In the genomic region with DNA sequence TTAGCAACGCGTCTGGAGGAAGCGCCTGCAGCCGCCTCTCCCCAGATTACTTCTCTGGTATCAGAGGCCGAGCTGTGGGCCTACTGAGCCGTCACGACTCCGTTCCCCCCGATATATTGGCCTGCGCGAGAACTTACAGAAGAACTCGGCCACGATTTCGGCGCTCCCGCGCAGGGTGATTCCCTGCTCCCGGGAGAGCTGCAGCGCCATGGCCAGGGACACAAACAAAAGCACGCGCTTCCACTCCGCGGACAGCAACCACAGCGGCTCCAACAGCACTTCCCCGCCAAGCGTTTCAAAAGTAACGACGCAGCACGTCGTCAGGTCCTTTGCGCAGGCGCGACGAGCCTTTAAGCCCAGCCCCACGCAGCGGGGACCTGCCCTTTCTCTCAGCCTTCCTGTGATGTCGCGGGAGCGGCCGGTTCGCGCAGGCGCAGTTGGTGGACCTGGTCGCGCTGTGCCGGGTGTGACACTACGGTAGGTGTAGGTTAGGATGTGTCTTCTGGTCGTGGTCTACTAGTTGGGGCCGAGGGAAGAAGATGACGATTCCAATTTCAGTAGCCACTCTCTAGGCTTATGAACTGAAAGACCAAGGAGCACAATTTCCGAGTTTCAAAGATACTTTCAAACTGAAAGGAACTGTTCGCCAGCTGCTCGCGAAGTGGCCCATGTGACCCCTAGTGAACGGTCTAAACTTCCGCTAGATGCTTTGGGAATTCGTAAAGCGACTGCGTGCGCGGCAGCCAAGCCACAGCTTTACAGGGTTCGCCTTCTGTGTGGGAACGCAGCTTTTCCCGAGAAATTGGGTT, we compare ENCODE assay signal across 1 cellular context.
TF ChIP-seq lines count a peak whose summit lies in the region.

A gene (minus strand): TSS at position 324 of the 809 bp plus-strand sequence. CDS start 114 bp downstream, at position 210.

TF ChIP-seq in HEK293, 187 proteins besides CTCF, POLR2A, EP300 and RAD21 (continued from another document and continues in another):
- 0 out of 2 replicates have a peak, but pooled peaks have one; percentile 25 for TF ChIP-seq ZNF785 (tag by site-specific recombination; IDR thresholded peaks at IDR 0.05)
- TF ChIP-seq ZNF423 (tag by site-specific recombination; IDR thresholded peaks at IDR 0.05): no peak
- TF ChIP-seq ZFP69B (tag by site-specific recombination; IDR thresholded peaks at IDR 0.05): no peak
- TF ChIP-seq ZNF24 (tag by site-specific recombination; IDR thresholded peaks at IDR 0.05): 0 out of 2 replicates have a peak, but pooled peaks have one; percentile 35
- TF ChIP-seq ZNF354C (tag by site-specific recombination; IDR thresholded peaks at IDR 0.05; ENCODE audit: borderline replicate concordance, low read depth): no peak
- peak; percentile 12; the same call in 1 of the 2 replicates for TF ChIP-seq ZNF2 (tag by site-specific recombination; IDR thresholded peaks at IDR 0.05)
- TF ChIP-seq SETDB1 (IDR thresholded peaks at IDR 0.05; ENCODE audit: insufficient read length, low read length): peak; percentile 23
- TF ChIP-seq, protein P1, sequence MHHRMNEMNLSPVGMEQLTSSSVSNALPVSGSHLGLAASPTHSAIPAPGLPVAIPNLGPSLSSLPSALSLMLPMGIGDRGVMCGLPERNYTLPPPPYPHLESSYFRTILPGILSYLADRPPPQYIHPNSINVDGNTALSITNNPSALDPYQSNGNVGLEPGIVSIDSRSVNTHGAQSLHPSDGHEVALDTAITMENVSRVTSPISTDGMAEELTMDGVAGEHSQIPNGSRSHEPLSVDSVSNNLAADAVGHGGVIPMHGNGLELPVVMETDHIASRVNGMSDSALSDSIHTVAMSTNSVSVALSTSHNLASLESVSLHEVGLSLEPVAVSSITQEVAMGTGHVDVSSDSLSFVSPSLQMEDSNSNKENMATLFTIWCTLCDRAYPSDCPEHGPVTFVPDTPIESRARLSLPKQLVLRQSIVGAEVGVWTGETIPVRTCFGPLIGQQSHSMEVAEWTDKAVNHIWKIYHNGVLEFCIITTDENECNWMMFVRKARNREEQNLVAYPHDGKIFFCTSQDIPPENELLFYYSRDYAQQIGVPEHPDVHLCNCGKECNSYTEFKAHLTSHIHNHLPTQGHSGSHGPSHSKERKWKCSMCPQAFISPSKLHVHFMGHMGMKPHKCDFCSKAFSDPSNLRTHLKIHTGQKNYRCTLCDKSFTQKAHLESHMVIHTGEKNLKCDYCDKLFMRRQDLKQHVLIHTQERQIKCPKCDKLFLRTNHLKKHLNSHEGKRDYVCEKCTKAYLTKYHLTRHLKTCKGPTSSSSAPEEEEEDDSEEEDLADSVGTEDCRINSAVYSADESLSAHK (tag by site-specific recombination; IDR thresholded peaks at IDR 0.05): no peak
- 0 out of 2 replicates have a peak, but pooled peaks have one; percentile 16 for TF ChIP-seq TRIM28 (IDR thresholded peaks at IDR 0.05; ENCODE audit: borderline replicate concordance, low read length)
- TF ChIP-seq ZBTB17 (tag by site-specific recombination; IDR thresholded peaks at IDR 0.05): peak; percentile 78
- 0 out of 2 replicates have a peak, but pooled peaks have one; percentile 19 for TF ChIP-seq ZNF558 (tag by site-specific recombination; IDR thresholded peaks at IDR 0.05)
- TF ChIP-seq, protein P2, sequence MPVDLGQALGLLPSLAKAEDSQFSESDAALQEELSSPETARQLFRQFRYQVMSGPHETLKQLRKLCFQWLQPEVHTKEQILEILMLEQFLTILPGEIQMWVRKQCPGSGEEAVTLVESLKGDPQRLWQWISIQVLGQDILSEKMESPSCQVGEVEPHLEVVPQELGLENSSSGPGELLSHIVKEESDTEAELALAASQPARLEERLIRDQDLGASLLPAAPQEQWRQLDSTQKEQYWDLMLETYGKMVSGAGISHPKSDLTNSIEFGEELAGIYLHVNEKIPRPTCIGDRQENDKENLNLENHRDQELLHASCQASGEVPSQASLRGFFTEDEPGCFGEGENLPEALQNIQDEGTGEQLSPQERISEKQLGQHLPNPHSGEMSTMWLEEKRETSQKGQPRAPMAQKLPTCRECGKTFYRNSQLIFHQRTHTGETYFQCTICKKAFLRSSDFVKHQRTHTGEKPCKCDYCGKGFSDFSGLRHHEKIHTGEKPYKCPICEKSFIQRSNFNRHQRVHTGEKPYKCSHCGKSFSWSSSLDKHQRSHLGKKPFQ (tag by site-specific recombination; IDR thresholded peaks at IDR 0.05): no peak
- TF ChIP-seq, protein P3, sequence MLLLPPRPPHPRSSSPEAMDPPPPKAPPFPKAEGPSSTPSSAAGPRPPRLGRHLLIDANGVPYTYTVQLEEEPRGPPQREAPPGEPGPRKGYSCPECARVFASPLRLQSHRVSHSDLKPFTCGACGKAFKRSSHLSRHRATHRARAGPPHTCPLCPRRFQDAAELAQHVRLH (tag by site-specific recombination; IDR thresholded peaks at IDR 0.05): 0 out of 2 replicates have a peak, but pooled peaks have one; percentile 20
- TF ChIP-seq ZNF391 (tag by site-specific recombination; IDR thresholded peaks at IDR 0.05; ENCODE audit: borderline replicate concordance, low read depth): 0 out of 2 replicates have a peak, but pooled peaks have one; percentile 36
- TF ChIP-seq ZNF146 (tag by site-specific recombination; IDR thresholded peaks at IDR 0.05): 0 out of 2 replicates have a peak, but pooled peaks have one; percentile 3
- TF ChIP-seq ZFP41 (tag by site-specific recombination; IDR thresholded peaks at IDR 0.05; ENCODE audit: borderline replicate concordance): no peak
- TF ChIP-seq ZNF335 (tag by site-specific recombination; conservative IDR thresholded peaks at IDR 0.05): peak; percentile 82
- TF ChIP-seq, protein P4, sequence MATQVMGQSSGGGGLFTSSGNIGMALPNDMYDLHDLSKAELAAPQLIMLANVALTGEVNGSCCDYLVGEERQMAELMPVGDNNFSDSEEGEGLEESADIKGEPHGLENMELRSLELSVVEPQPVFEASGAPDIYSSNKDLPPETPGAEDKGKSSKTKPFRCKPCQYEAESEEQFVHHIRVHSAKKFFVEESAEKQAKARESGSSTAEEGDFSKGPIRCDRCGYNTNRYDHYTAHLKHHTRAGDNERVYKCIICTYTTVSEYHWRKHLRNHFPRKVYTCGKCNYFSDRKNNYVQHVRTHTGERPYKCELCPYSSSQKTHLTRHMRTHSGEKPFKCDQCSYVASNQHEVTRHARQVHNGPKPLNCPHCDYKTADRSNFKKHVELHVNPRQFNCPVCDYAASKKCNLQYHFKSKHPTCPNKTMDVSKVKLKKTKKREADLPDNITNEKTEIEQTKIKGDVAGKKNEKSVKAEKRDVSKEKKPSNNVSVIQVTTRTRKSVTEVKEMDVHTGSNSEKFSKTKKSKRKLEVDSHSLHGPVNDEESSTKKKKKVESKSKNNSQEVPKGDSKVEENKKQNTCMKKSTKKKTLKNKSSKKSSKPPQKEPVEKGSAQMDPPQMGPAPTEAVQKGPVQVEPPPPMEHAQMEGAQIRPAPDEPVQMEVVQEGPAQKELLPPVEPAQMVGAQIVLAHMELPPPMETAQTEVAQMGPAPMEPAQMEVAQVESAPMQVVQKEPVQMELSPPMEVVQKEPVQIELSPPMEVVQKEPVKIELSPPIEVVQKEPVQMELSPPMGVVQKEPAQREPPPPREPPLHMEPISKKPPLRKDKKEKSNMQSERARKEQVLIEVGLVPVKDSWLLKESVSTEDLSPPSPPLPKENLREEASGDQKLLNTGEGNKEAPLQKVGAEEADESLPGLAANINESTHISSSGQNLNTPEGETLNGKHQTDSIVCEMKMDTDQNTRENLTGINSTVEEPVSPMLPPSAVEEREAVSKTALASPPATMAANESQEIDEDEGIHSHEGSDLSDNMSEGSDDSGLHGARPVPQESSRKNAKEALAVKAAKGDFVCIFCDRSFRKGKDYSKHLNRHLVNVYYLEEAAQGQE (tag by site-specific recombination; IDR thresholded peaks at IDR 0.05): peak; percentile 92
- TF ChIP-seq, protein P5, sequence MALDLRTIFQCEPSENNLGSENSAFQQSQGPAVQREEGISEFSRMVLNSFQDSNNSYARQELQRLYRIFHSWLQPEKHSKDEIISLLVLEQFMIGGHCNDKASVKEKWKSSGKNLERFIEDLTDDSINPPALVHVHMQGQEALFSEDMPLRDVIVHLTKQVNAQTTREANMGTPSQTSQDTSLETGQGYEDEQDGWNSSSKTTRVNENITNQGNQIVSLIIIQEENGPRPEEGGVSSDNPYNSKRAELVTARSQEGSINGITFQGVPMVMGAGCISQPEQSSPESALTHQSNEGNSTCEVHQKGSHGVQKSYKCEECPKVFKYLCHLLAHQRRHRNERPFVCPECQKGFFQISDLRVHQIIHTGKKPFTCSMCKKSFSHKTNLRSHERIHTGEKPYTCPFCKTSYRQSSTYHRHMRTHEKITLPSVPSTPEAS (tag by site-specific recombination; IDR thresholded peaks at IDR 0.05): no peak
- no peak; the same call in 1 of the 2 replicates for TF ChIP-seq ZFP37 (tag by site-specific recombination; IDR thresholded peaks at IDR 0.05)
- peak; percentile 91 for TF ChIP-seq ZNF501 (tag by site-specific recombination; IDR thresholded peaks at IDR 0.05)
- TF ChIP-seq ZBTB20 (tag by site-specific recombination; IDR thresholded peaks at IDR 0.05): 0 out of 2 replicates have a peak, but pooled peaks have one; percentile 1
- TF ChIP-seq ZBTB48 (tag by site-specific recombination; IDR thresholded peaks at IDR 0.05): peak; percentile 66; the same call in 1 of the 2 replicates
- TF ChIP-seq, protein P6, sequence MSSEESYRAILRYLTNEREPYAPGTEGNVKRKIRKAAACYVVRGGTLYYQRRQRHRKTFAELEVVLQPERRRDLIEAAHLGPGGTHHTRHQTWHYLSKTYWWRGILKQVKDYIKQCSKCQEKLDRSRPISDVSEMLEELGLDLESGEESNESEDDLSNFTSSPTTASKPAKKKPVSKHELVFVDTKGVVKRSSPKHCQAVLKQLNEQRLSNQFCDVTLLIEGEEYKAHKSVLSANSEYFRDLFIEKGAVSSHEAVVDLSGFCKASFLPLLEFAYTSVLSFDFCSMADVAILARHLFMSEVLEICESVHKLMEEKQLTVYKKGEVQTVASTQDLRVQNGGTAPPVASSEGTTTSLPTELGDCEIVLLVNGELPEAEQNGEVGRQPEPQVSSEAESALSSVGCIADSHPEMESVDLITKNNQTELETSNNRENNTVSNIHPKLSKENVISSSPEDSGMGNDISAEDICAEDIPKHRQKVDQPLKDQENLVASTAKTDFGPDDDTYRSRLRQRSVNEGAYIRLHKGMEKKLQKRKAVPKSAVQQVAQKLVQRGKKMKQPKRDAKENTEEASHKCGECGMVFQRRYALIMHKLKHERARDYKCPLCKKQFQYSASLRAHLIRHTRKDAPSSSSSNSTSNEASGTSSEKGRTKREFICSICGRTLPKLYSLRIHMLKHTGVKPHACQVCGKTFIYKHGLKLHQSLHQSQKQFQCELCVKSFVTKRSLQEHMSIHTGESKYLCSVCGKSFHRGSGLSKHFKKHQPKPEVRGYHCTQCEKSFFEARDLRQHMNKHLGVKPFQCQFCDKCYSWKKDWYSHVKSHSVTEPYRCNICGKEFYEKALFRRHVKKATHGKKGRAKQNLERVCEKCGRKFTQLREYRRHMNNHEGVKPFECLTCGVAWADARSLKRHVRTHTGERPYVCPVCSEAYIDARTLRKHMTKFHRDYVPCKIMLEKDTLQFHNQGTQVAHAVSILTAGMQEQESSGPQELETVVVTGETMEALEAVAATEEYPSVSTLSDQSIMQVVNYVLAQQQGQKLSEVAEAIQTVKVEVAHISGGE (tag by site-specific recombination; conservative IDR thresholded peaks at IDR 0.05; ENCODE audit: low read depth): peak; percentile 59
- TF ChIP-seq, protein P7, sequence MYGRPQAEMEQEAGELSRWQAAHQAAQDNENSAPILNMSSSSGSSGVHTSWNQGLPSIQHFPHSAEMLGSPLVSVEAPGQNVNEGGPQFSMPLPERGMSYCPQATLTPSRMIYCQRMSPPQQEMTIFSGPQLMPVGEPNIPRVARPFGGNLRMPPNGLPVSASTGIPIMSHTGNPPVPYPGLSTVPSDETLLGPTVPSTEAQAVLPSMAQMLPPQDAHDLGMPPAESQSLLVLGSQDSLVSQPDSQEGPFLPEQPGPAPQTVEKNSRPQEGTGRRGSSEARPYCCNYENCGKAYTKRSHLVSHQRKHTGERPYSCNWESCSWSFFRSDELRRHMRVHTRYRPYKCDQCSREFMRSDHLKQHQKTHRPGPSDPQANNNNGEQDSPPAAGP (tag by site-specific recombination; IDR thresholded peaks at IDR 0.05): no peak
- 0 out of 2 replicates have a peak, but pooled peaks have one; percentile 28 for TF ChIP-seq ZNF660 (tag by site-specific recombination; IDR thresholded peaks at IDR 0.05)
- TF ChIP-seq ZNF112 (tag by site-specific recombination; IDR thresholded peaks at IDR 0.05): no peak
- no peak for TF ChIP-seq ZIC2 (tag by site-specific recombination; IDR thresholded peaks at IDR 0.05)
- 0 out of 2 replicates have a peak, but pooled peaks have one; percentile 56 for TF ChIP-seq GLI4 (tag by site-specific recombination; IDR thresholded peaks at IDR 0.05)
- TF ChIP-seq, protein P8, sequence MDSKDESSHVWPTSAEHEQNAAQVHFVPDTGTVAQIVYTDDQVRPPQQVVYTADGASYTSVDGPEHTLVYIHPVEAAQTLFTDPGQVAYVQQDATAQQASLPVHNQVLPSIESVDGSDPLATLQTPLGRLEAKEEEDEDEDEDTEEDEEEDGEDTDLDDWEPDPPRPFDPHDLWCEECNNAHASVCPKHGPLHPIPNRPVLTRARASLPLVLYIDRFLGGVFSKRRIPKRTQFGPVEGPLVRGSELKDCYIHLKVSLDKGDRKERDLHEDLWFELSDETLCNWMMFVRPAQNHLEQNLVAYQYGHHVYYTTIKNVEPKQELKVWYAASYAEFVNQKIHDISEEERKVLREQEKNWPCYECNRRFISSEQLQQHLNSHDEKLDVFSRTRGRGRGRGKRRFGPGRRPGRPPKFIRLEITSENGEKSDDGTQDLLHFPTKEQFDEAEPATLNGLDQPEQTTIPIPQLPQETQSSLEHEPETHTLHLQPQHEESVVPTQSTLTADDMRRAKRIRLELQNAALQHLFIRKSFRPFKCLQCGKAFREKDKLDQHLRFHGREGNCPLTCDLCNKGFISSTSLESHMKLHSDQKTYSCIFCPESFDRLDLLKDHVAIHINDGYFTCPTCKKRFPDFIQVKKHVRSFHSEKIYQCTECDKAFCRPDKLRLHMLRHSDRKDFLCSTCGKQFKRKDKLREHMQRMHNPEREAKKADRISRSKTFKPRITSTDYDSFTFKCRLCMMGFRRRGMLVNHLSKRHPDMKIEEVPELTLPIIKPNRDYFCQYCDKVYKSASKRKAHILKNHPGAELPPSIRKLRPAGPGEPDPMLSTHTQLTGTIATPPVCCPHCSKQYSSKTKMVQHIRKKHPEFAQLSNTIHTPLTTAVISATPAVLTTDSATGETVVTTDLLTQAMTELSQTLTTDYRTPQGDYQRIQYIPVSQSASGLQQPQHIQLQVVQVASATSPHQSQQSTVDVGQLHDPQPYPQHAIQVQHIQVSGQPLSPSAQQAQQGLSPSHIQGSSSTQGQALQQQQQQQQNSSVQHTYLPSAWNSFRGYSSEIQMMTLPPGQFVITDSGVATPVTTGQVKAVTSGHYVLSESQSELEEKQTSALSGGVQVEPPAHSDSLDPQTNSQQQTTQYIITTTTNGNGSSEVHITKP (tag by site-specific recombination; IDR thresholded peaks at IDR 0.05): 0 out of 2 replicates have a peak, but pooled peaks have one; percentile 14
- no peak for TF ChIP-seq BCL11B (tag by site-specific recombination; IDR thresholded peaks at IDR 0.05; ENCODE audit: low read depth)
- TF ChIP-seq ZSCAN30 (tag by site-specific recombination; IDR thresholded peaks at IDR 0.05): peak; percentile 74
- no peak for TF ChIP-seq HOXD13 (CRISPR knock-in tag; IDR thresholded peaks at IDR 0.05; ENCODE audit: borderline replicate concordance)
- TF ChIP-seq ZNF214 (tag by site-specific recombination; IDR thresholded peaks at IDR 0.05; ENCODE audit: borderline replicate concordance): no peak
- TF ChIP-seq ZNF677 (tag by site-specific recombination; IDR thresholded peaks at IDR 0.05): no peak
- TF ChIP-seq ZNF610 (tag by site-specific recombination; IDR thresholded peaks at IDR 0.05; ENCODE audit: borderline replicate concordance): 0 out of 2 replicates have a peak, but pooled peaks have one; percentile 23
- no peak for TF ChIP-seq ZNF211 (tag by site-specific recombination; IDR thresholded peaks at IDR 0.05; ENCODE audit: low read depth)
